14 cellular contexts compared by ENCODE assay signal in genomic region chr15:100043069-100043641, GRCh38.
DNase-seq lines count a peak whose midpoint lies in the region; ATAC-seq, FAIRE-seq and TF ChIP-seq lines count a peak whose summit lies in the region.
"Had no signal": no experiment of that assay in that cellular context is flagged by ENCODE, and none has a peak within 500 bp of the region (broad histone marks: within the 10 kb centered on the region; RNA-seq: fewer than 3 reads in every experiment).

No MANE protein-coding gene starts in this region.

- H3K4me1 Mint-ChIP-seq in MCF 10A (ENCODE audit: insufficient read depth, unreplicated experiment): peaks cover 33% of the 10 kb centered on the region

- no peak overlapping the region for H3K9ac ChIP-seq in HepG2 (ENCODE audit: insufficient read depth, low read depth, low read length)

- H2AFZ ChIP-seq in HepG2 (ENCODE audit: low read length): no peak overlapping the region

- peaks cover 7% of the 10 kb centered on the region for H3K9me3 Mint-ChIP-seq in MCF 10A (ENCODE audit: unreplicated experiment)

- H3K4me3 Mint-ChIP-seq in MCF 10A (ENCODE audit: unreplicated experiment): peak overlapping the region; percentile 62
- H3K4me3 Mint-ChIP-seq: activated T-cell treated with anti-CD3 and anti-CD28 coated beads, Interleukin-2, amount 50 U/mL, for 4 hours had no signal

- no peak overlapping the region for H3K4me2 ChIP-seq in HepG2 (ENCODE audit: low read depth, low read length)

- CTCF ChIA-PET in MCF 10A (lab: Yijun Ruan, JAX): interaction anchor here (0.6 to 0.9 kb wide), 3 partner anchors 58 to 296 kb away, joined by 4 to 5 read pairs (median 4); no protein-coding TSS in a partner anchor
- CTCF ChIA-PET in HepG2 (lab: Yijun Ruan, JAX; ENCODE audit: low intra/inter-chr PET ratio, low total read pairs): no interaction called here

- BruUV-seq in MCF 10A (replicated peaks; lab: Mats Ljungman, UMichigan): no TSS peak
- no TSS peak for BruUV-seq in HepG2 (replicated peaks; lab: Mats Ljungman, UMichigan)

- in situ Hi-C loops in HepG2 (cut with HindIII; ENCODE audit: extremely low pct_ligation_motif_present, low pct_unique_long_range_greater_than_20kb): no loop called here

- POLR2A ChIA-PET in MCF 10A (lab: Yijun Ruan, JAX) (interaction anchor here (1.0 to 1.8 kb wide), 2 partner anchors 10 to 13 kb away, joined by 4 to 10 read pairs; no protein-coding TSS in a partner anchor), HepG2 (lab: Yijun Ruan, JAX) (no interaction called here)

- intact Hi-C loops in MCF 10A (cut with micrococcal nuclease) (loop anchor here (2.0 kb wide), 1 partner anchor 296 kb away; no protein-coding TSS in a partner anchor), HepG2 (cut with micrococcal nuclease; ENCODE audit: unreplicated experiment) (no loop called here)

- H3K4me3 ChIP-seq in AG09309 (ENCODE audit: control insufficient read depth, low read depth, low read length): peak overlapping the region; percentile 15; the same call in 1 of the 2 replicates
- no peak overlapping the region for H3K4me3 ChIP-seq in HepG2 (replicated peaks in 1 of 3; ENCODE audit: insufficient read depth in 1 of 3, low read depth in 2 of 3, low read length in 3 of 3)

- no peaks in the 10 kb centered on the region for H3K9me3 ChIP-seq in HepG2 (ENCODE audit: low read length)

- WGBS in HepG2 (ENCODE audit: low lambda C conversion rate): 46% methylated on average over 8 of the region's 8 CpGs

- peak; percentile 62 for DNase-seq in AG09309 (ENCODE audit: low read depth)
- peak; percentile 45 for DNase-seq in LoVo (ENCODE audit: low spot score)
- peak; percentile 75 for DNase-seq in MCF 10A (ENCODE audit: unreplicated experiment)
- no peak for DNase-seq in HepG2 (ENCODE audit: low spot score)
- DNase-seq in NCI-H748 (lab: John Stamatoyannopoulos, UW; ENCODE audit: unreplicated experiment): no peak
- DNase-seq: activated T-cell treated with anti-CD3 and anti-CD28 coated beads, Interleukin-2, amount 50 U/mL, for 4 hours; C1 segment of cervical spinal cord; midbrain; NCI-H1048; stimulated activated CD4-positive, alpha-beta T cell treated with anti-CD3 and anti-CD28 coated beads, Interleukin-4, amount 100 ng/mL, for 1 hour had no signal

- no peak for TF ChIP-seq POLR2A in HepG2 (IDR thresholded peaks at IDR 0.05; ENCODE audit: insufficient read depth in 1 of 2, low read depth in 2 of 2, low read length in 2 of 2)

- TF ChIP-seq CTCF in AG09309 (IDR thresholded peaks at IDR 0.05; ENCODE audit: control insufficient read depth, insufficient read depth, low read depth, low read length, missing control alignments): no peak
- no peak for TF ChIP-seq CTCF in MCF 10A (IDR thresholded peaks at IDR 0.05; ENCODE audit: unreplicated experiment)
- no peak for TF ChIP-seq CTCF in HepG2 (CRISPR knock-in tag; IDR thresholded peaks at IDR 0.05)

- ATAC-seq in HepG2 (no peak), GM21619 (IDR thresholded peaks at IDR 0.05; ENCODE audit: unreplicated experiment) (no peak), GM18498 (IDR thresholded peaks at IDR 0.05; ENCODE audit: unreplicated experiment) (no peak), GM18867 (IDR thresholded peaks at IDR 0.05; ENCODE audit: unreplicated experiment) (no peak)
- ATAC-seq: activated T-cell treated with anti-CD3 and anti-CD28 coated beads, Interleukin-2, amount 50 U/mL, for 4 hours; SK-N-SH treated with all-trans-retinoic acid at 6 μM for 48 hours had no signal

- TF ChIP-seq EP300 in HepG2 (IDR thresholded peaks at IDR 0.05; ENCODE audit: low read depth in 2 of 2, low read length in 2 of 2): no peak
- TF ChIP-seq EP300 in HepG2 (CRISPR knock-in tag; IDR thresholded peaks at IDR 0.05; ENCODE audit: borderline replicate concordance): no peak

- 0 out of 2 replicates have a peak, but pooled peaks cover 6% of the 10 kb centered on the region for H3K4me1 ChIP-seq in HepG2 (ENCODE audit: insufficient read depth, low read length)

- no peaks in the 10 kb centered on the region for H3K27me3 Mint-ChIP-seq in MCF 10A (ENCODE audit: insufficient read depth, unreplicated experiment)

- no peaks in the 10 kb centered on the region for H3K36me3 ChIP-seq in HepG2 (replicated peaks in 1 of 2; ENCODE audit: control insufficient read depth in 1 of 2, insufficient read depth in 2 of 2, low read length in 2 of 2)

- H3K36me3 Mint-ChIP-seq in MCF 10A (ENCODE audit: insufficient read depth, unreplicated experiment): no peaks in the 10 kb centered on the region

- no peaks in the 10 kb centered on the region for H4K20me1 ChIP-seq in HepG2 (ENCODE audit: insufficient read depth, low read length)

- H3K27ac Mint-ChIP-seq in MCF 10A (ENCODE audit: low read depth, unreplicated experiment): peak overlapping the region; percentile 81

- H3K27me3 ChIP-seq in HepG2 (ENCODE audit: control insufficient read depth in 1 of 2, insufficient read depth in 2 of 2, low read length in 2 of 2): no peaks in the 10 kb centered on the region

- TF ChIP-seq RAD21 in HepG2 (CRISPR knock-in tag; IDR thresholded peaks at IDR 0.05): no peak

- H3K27ac ChIP-seq in HepG2 (ENCODE audit: extremely low read length, insufficient read depth, low read length): no peak overlapping the region

- FAIRE-seq in HepG2 (lab: Jason Lieb, UNC): no peak

- no peaks in the 10 kb centered on the region for H3K79me2 ChIP-seq in HepG2 (ENCODE audit: insufficient read depth, low read length)

TF ChIP-seq in HepG2, 621 proteins besides CTCF, POLR2A, EP300 and RAD21:
- TF ChIP-seq FOXP1 (IDR thresholded peaks at IDR 0.05) (no peak), FOXP1 (CRISPR knock-in tag; IDR thresholded peaks at IDR 0.05) (peak; percentile 49; the same call in 1 of the 2 replicates), KDM5B (CRISPR knock-in tag; IDR thresholded peaks at IDR 0.05; ENCODE audit: borderline replicate concordance) (no peak), FOSL2 (CRISPR knock-in tag; IDR thresholded peaks at IDR 0.05) (0 out of 2 replicates have a peak, but pooled peaks have one; percentile 28), ZNF432 (CRISPR knock-in tag; IDR thresholded peaks at IDR 0.05; ENCODE audit: borderline replicate concordance) (no peak), MLXIP (CRISPR knock-in tag; IDR thresholded peaks at IDR 0.05; ENCODE audit: borderline replicate concordance) (no peak), ZNF891 (CRISPR knock-in tag; IDR thresholded peaks at IDR 0.05) (no peak), KDM5A (IDR thresholded peaks at IDR 0.05; ENCODE audit: borderline replicate concordance, low read length) (no peak), ZNF207 (IDR thresholded peaks at IDR 0.05; ENCODE audit: borderline replicate concordance) (no peak), AGO1 (IDR thresholded peaks at IDR 0.05; ENCODE audit: low read depth, low read length, poor library complexity, severe bottlenecking) (no peak), POGK (CRISPR knock-in tag; conservative IDR thresholded peaks at IDR 0.05) (no peak)

Comparison
In these comparisons a context has a peak if more than half of its experiments do, and no peak if none do; other contexts are left out.
1. DNase-seq: peak in AG09309 (single experiment), LoVo (single experiment) and MCF 10A (single experiment); none in HepG2 (single experiment) and NCI-H748 (single experiment).